Comparison of ENCODE assay signal across 6 cellular contexts in the genomic region with DNA sequence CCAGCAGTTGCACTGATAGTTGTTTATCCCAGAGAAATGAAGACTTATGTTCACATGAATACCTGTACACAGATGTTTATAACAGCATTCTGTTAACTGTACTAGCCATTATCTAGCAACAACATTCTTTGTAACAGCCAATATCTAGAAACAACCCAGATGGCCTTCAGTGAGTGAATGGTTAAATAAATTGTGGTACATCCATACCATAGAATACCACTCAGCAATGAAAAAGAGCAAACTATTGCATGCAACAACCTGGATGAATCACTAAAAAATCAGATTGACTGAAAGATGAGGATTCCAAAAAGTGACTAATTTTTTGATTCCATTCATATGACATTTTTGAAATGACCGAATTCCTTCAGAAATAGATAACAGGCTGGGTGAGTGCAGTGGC.
"Had no signal": no experiment of that assay in that cellular context is flagged by ENCODE, and none has a peak within 500 bp of the region (broad histone marks: within the 10 kb centered on the region; RNA-seq: fewer than 3 reads in every experiment).

No MANE protein-coding gene starts in this region.

- ATAC-seq: HepG2, K562 had no signal

- DNase-seq: IMR-90, KBM-7 had no signal

- H3K27ac ChIP-seq: HL-60 had no signal

- FAIRE-seq: HepG2, HTR-8/SVneo, K562 had no signal

- H3K4me3 ChIP-seq: K562 had no signal
